Comparison of ENCODE assay signal across 37 cellular contexts in genomic region chrX:69546978-69547377, GRCh38. TPM values are rescaled to one million over a fixed set of nuclear protein-coding genes. Genes with fewer than 3 reads are reported as not detected.
"Had no signal": no experiment of that assay in that cellular context is flagged by ENCODE, and none has a peak within 500 bp of the region (broad histone marks: within the 10 kb centered on the region; RNA-seq: fewer than 3 reads in every experiment).

No MANE protein-coding gene starts in this region.

- H3K27me3 Mint-ChIP-seq: activated naive CD4-positive, alpha-beta T cell treated with anti-CD3 and anti-CD28 coated beads, Interleukin-2, amount 10 ng/mL, durations not matched to agents 7 days and 5 days; activated naive CD4-positive, alpha-beta T cell treated with anti-CD3 and anti-CD28 coated beads, Interleukin-2, amount 50 U/mL, for 24 hours; activated naive CD8-positive, alpha-beta T cell treated with anti-CD3 and anti-CD28 coated beads, Interleukin-2, amount 10 ng/mL, durations not matched to agents 7 days and 5 days; activated naive CD8-positive, alpha-beta T cell treated with anti-CD3 and anti-CD28 coated beads, Interleukin-2, amount 50 U/mL, for 24 hours; activated T-helper 17 cell treated with anti-CD3 and anti-CD28 coated beads, Interleukin-2, amount 50 U/mL, for 72 hours; brain had no signal

- H3K27ac Mint-ChIP-seq: activated naive CD4-positive, alpha-beta T cell treated with anti-CD3 and anti-CD28 coated beads for 36 hours; activated naive CD4-positive, alpha-beta T cell treated with anti-CD3 and anti-CD28 coated beads, Interleukin-2, amount 10 ng/mL, durations not matched to agents 7 days and 5 days; activated naive CD4-positive, alpha-beta T cell treated with anti-CD3 and anti-CD28 coated beads, Interleukin-2, amount 50 U/mL, for 24 hours; activated naive CD8-positive, alpha-beta T cell; activated naive CD8-positive, alpha-beta T cell treated with anti-CD3 and anti-CD28 coated beads for 36 hours; activated naive CD8-positive, alpha-beta T cell treated with anti-CD3 and anti-CD28 coated beads, Interleukin-2, amount 10 ng/mL, durations not matched to agents 7 days and 5 days; activated naive CD8-positive, alpha-beta T cell treated with anti-CD3 and anti-CD28 coated beads, Interleukin-2, amount 50 U/mL, for 24 hours; activated T-cell treated with anti-CD3 and anti-CD28 coated beads, Interleukin-2, amount 50 U/mL, for 72 hours; activated T-helper 1 cell treated with anti-CD3 and anti-CD28 coated beads, Interleukin-12 subunit alpha, Interleukin-12 subunit beta, Interleukin-2, Interleukin-4 antibody, amounts not matched to agents 30 ng/mL and 10 ng/mL and 1 ng/mL, durations not matched to agents 14 hours and 24 hours and 36 hours; activated T-helper 17 cell treated with anti-CD3 and anti-CD28 coated beads, Interleukin-2, amount 50 U/mL, for 72 hours; activated T-helper 2 cell treated with anti-CD3 and anti-CD28 coated beads, Interferon-gamma antibody, Interleukin-2, Interleukin-4, amounts not matched to agents 10 μg/mL and 5 μg/mL and 100 μg/mL, durations not matched to agents 14 hours and 24 hours and 36 hours; brain had no signal

- H3K36me3 Mint-ChIP-seq: activated naive CD4-positive, alpha-beta T cell treated with anti-CD3 and anti-CD28 coated beads, Interleukin-2, amount 10 ng/mL, durations not matched to agents 7 days and 5 days; activated naive CD4-positive, alpha-beta T cell treated with anti-CD3 and anti-CD28 coated beads, Interleukin-2, amount 50 U/mL, for 24 hours; activated naive CD4-positive, alpha-beta T cell treated with anti-CD3 and anti-CD28 coated beads, Interleukin-2, amount 50 U/mL, for 72 hours; activated naive CD8-positive, alpha-beta T cell; activated naive CD8-positive, alpha-beta T cell treated with anti-CD3 and anti-CD28 coated beads for 36 hours; activated naive CD8-positive, alpha-beta T cell treated with anti-CD3 and anti-CD28 coated beads, Interleukin-2, amount 10 ng/mL, durations not matched to agents 7 days and 5 days; brain had no signal

- H3K4me3 ChIP-seq: adrenal gland, ascending aorta, body of pancreas, breast epithelium, cardiac muscle cell had no signal

- DNase-seq: activated effector memory CD4-positive, alpha-beta T cell treated with anti-CD3 and anti-CD28 coated beads, Interleukin-2, amount 50 U/mL, for 16 hours; activated effector memory CD4-positive, alpha-beta T cell treated with Interleukin-2 at 50 U/mL for 16 hours; activated gamma-delta T cell; activated gamma-delta T cell treated with Interleukin-2 at 50 U/mL for 16 hours; activated naive CD4-positive, alpha-beta T cell; activated naive CD4-positive, alpha-beta T cell treated with anti-CD3 and anti-CD28 coated beads for 36 hours; activated naive CD4-positive, alpha-beta T cell treated with anti-CD3 and anti-CD28 coated beads, Interleukin-2, amount 10 ng/mL, durations not matched to agents 7 days and 5 days; activated naive CD4-positive, alpha-beta T cell treated with anti-CD3 and anti-CD28 coated beads, Interleukin-2, amount 50 U/mL, for 16 hours; activated naive CD4-positive, alpha-beta T cell treated with Interleukin-2 at 50 U/mL for 16 hours; activated naive CD8-positive, alpha-beta T cell treated with anti-CD3 and anti-CD28 coated beads for 36 hours; activated naive CD8-positive, alpha-beta T cell treated with anti-CD3 and anti-CD28 coated beads, Interleukin-2, amount 10 ng/mL, durations not matched to agents 7 days and 5 days; activated naive CD8-positive, alpha-beta T cell treated with anti-CD3 and anti-CD28 coated beads, Interleukin-2, amount 50 U/mL, for 24 hours; activated T-cell treated with anti-CD3 and anti-CD28 coated beads, Interleukin-2, amount 50 U/mL, for 4 hours; activated T-cell treated with anti-CD3 and anti-CD28 coated beads, Interleukin-2, amount 50 U/mL, for 48 hours; activated T-cell treated with anti-CD3 and anti-CD28 coated beads, Interleukin-2, amount 50 U/mL, for 72 hours; adrenal gland; amniotic stem cell; amygdala; anterior cingulate cortex; aorta; brain microvascular endothelial cell; caudate nucleus; central memory CD4-positive, alpha-beta T cell; cerebellar nuclear complex had no signal

- ATAC-seq: activated naive CD4-positive, alpha-beta T cell treated with anti-CD3 and anti-CD28 coated beads, Interleukin-2, amount 50 U/mL, for 72 hours; activated naive CD8-positive, alpha-beta T cell treated with anti-CD3 and anti-CD28 coated beads, Interleukin-2, amount 50 U/mL, for 24 hours; activated T-cell treated with anti-CD3 and anti-CD28 coated beads, Interleukin-2, amount 50 U/mL, for 4 hours; activated T-cell treated with anti-CD3 and anti-CD28 coated beads, Interleukin-2, amount 50 U/mL, for 72 hours; activated T-helper 17 cell treated with anti-CD3 and anti-CD28 coated beads, Interleukin-2, amount 50 U/mL, for 72 hours; body of pancreas had no signal

- H3K4me1 Mint-ChIP-seq: activated naive CD4-positive, alpha-beta T cell treated with anti-CD3 and anti-CD28 coated beads, Interleukin-2, amount 10 ng/mL, durations not matched to agents 7 days and 5 days; activated naive CD4-positive, alpha-beta T cell treated with anti-CD3 and anti-CD28 coated beads, Interleukin-2, amount 50 U/mL, for 24 hours; activated naive CD8-positive, alpha-beta T cell treated with anti-CD3 and anti-CD28 coated beads for 36 hours; activated naive CD8-positive, alpha-beta T cell treated with anti-CD3 and anti-CD28 coated beads, Interleukin-2, amount 10 ng/mL, durations not matched to agents 7 days and 5 days; activated naive CD8-positive, alpha-beta T cell treated with anti-CD3 and anti-CD28 coated beads, Interleukin-2, amount 50 U/mL, for 24 hours; activated T-helper 17 cell treated with anti-CD3 and anti-CD28 coated beads, Interleukin-2, amount 50 U/mL, for 72 hours; brain; central memory CD8-positive, alpha-beta T cell had no signal

- H3K27ac ChIP-seq: adrenal gland, ascending aorta, body of pancreas, brain microvascular endothelial cell, breast epithelium, cardiac muscle cell had no signal

- H3K9me3 Mint-ChIP-seq: activated naive CD4-positive, alpha-beta T cell treated with anti-CD3 and anti-CD28 coated beads, Interleukin-2, amount 50 U/mL, for 24 hours; activated naive CD8-positive, alpha-beta T cell treated with anti-CD3 and anti-CD28 coated beads for 36 hours; activated naive CD8-positive, alpha-beta T cell treated with anti-CD3 and anti-CD28 coated beads, Interleukin-2, amount 50 U/mL, for 24 hours; activated T-cell treated with anti-CD3 and anti-CD28 coated beads, Interleukin-2, amount 50 U/mL, for 4 hours; activated T-helper 17 cell treated with anti-CD3 and anti-CD28 coated beads, Interleukin-2, amount 50 U/mL, for 72 hours; central memory CD8-positive, alpha-beta T cell had no signal

- H3K9me3 ChIP-seq: adrenal gland, ascending aorta, body of pancreas had no signal

- H3K4me1 ChIP-seq: ascending aorta, body of pancreas, breast epithelium had no signal

- H3K36me3 ChIP-seq: adrenal gland, ascending aorta, brain microvascular endothelial cell, breast epithelium, cardiac muscle cell had no signal

- H3K4me3 Mint-ChIP-seq: activated naive CD4-positive, alpha-beta T cell treated with anti-CD3 and anti-CD28 coated beads for 36 hours; activated naive CD4-positive, alpha-beta T cell treated with anti-CD3 and anti-CD28 coated beads, Interleukin-2, amount 10 ng/mL, durations not matched to agents 7 days and 5 days; activated naive CD4-positive, alpha-beta T cell treated with anti-CD3 and anti-CD28 coated beads, Interleukin-2, amount 50 U/mL, for 24 hours; activated naive CD8-positive, alpha-beta T cell; activated naive CD8-positive, alpha-beta T cell treated with anti-CD3 and anti-CD28 coated beads for 36 hours; activated naive CD8-positive, alpha-beta T cell treated with anti-CD3 and anti-CD28 coated beads, Interleukin-2, amount 10 ng/mL, durations not matched to agents 7 days and 5 days; activated naive CD8-positive, alpha-beta T cell treated with anti-CD3 and anti-CD28 coated beads, Interleukin-2, amount 50 U/mL, for 24 hours; activated T-cell treated with anti-CD3 and anti-CD28 coated beads, Interleukin-2, amount 50 U/mL, for 4 hours; activated T-cell treated with anti-CD3 and anti-CD28 coated beads, Interleukin-2, amount 50 U/mL, for 72 hours; activated T-helper 1 cell treated with anti-CD3 and anti-CD28 coated beads, Interleukin-12 subunit alpha, Interleukin-12 subunit beta, Interleukin-2, Interleukin-4 antibody, amounts not matched to agents 30 ng/mL and 10 ng/mL and 1 ng/mL, durations not matched to agents 14 hours and 24 hours and 36 hours; activated T-helper 17 cell treated with anti-CD3 and anti-CD28 coated beads, Interleukin-2, amount 50 U/mL, for 72 hours; brain; central memory CD8-positive, alpha-beta T cell had no signal

RNA-seq across cellular contexts. Expression of gene NALF2, which starts 42.9 kb away (rescaled TPM):
- total RNA-seq: activated naive CD8-positive, alpha-beta T cell treated with anti-CD3 and anti-CD28 coated beads, Interleukin-2, amount 10 ng/mL, durations not matched to agents 7 days and 5 days; chondrocyte had no signal
